15 cellular contexts compared by ENCODE assay signal in the genomic region with DNA sequence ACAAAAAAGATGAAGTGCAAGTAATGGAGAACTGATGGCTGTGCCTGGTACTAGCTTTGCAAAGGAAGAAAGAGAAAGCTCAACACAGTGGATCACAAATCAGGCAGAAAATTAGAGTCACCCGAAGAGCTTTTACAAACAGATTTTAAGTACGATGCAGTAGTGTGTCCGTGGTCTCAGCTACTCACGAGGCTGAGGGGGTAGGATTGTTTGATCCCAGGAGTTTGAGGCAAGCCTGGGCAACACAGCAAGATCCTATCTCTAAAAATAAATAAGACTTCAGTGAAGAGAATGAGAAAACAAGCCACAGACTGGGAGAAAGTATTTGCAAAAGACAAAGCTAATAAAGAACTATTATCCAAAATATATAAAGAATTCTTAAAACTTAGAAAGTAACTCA. TPM values are rescaled to one million over a fixed set of nuclear protein-coding genes. Genes with fewer than 3 reads are reported as not detected.
DNase-seq lines count a peak whose midpoint lies in the region; ATAC-seq and TF ChIP-seq lines count a peak whose summit lies in the region.
"Had no signal": no experiment of that assay in that cellular context is flagged by ENCODE, and none has a peak within 500 bp of the region (broad histone marks: within the 10 kb centered on the region; RNA-seq: fewer than 3 reads in every experiment).

No MANE protein-coding gene starts in this region.

- no peak for DNase-seq in activated naive CD4-positive, alpha-beta T cell treated with anti-CD3 and anti-CD28 coated beads for 36 hours
- DNase-seq in activated naive CD4-positive, alpha-beta T cell treated with anti-CD3 and anti-CD28 coated beads, Interleukin-2, amount 10 ng/mL, durations not matched to agents 7 days and 5 days: no peak
- no peak for DNase-seq in CD8-positive, alpha-beta T cell
- no peak for DNase-seq in central memory CD8-positive, alpha-beta T cell (ENCODE audit: low spot score in 2 of 2)
- DNase-seq in nephron progenitor cell (no peak), D341Med (ENCODE audit: low spot score) (no peak), RKO (ENCODE audit: low spot score) (no peak), Karpas-422 (no peak)
- DNase-seq: BE2C; Calu3; CD4-positive, alpha-beta memory T cell; NCI-H1417 treated with DMSO at 0.1 percent for 48 hours; NCI-H187 treated with DMSO at 0.1 percent for 48 hours; NCI-H226; NCI-H524 had no signal

- intact Hi-C loops in activated naive CD4-positive, alpha-beta T cell treated with anti-CD3 and anti-CD28 coated beads for 36 hours (cut with micrococcal nuclease): no loop called here
- intact Hi-C loops in CD8-positive, alpha-beta T cell (cut with DNase I, micrococcal nuclease): no loop called here

- peak overlapping the region; percentile 16 for H3K27ac Mint-ChIP-seq in activated naive CD4-positive, alpha-beta T cell treated with anti-CD3 and anti-CD28 coated beads for 36 hours
- no peak overlapping the region for H3K27ac Mint-ChIP-seq in activated naive CD4-positive, alpha-beta T cell treated with anti-CD3 and anti-CD28 coated beads, Interleukin-2, amount 10 ng/mL, durations not matched to agents 7 days and 5 days
- peak overlapping the region; percentile 23 for H3K27ac Mint-ChIP-seq in CD8-positive, alpha-beta T cell
- peak overlapping the region; percentile 86 for H3K27ac Mint-ChIP-seq in central memory CD8-positive, alpha-beta T cell (ENCODE audit: low read depth)
- peak overlapping the region; percentile 14 for H3K27ac Mint-ChIP-seq in nephron progenitor cell

- peaks cover 7% of the 10 kb centered on the region for H3K4me1 ChIP-seq in CD8-positive, alpha-beta T cell (ENCODE audit: insufficient read depth, low read length)
- H3K4me1 ChIP-seq in Karpas-422 (ENCODE audit: low read length): peaks cover 3% of the 10 kb centered on the region; the same call in 1 of the 2 replicates
- H3K4me1 ChIP-seq: BE2C had no signal

- H3K4me3 ChIP-seq in CD8-positive, alpha-beta T cell (ENCODE audit: low read depth, low read length): no peak overlapping the region
- no peak overlapping the region for H3K4me3 ChIP-seq in Karpas-422 (ENCODE audit: low read length)

- H3K4me2 ChIP-seq in Karpas-422 (ENCODE audit: low read depth, low read length, poor library complexity, severe bottlenecking): no peak overlapping the region

- no peaks in the 10 kb centered on the region for H3K9me3 Mint-ChIP-seq in activated naive CD4-positive, alpha-beta T cell treated with anti-CD3 and anti-CD28 coated beads for 36 hours
- H3K9me3 Mint-ChIP-seq in activated naive CD4-positive, alpha-beta T cell treated with anti-CD3 and anti-CD28 coated beads, Interleukin-2, amount 10 ng/mL, durations not matched to agents 7 days and 5 days: no peaks in the 10 kb centered on the region
- H3K9me3 Mint-ChIP-seq in CD8-positive, alpha-beta T cell: no peaks in the 10 kb centered on the region
- no peaks in the 10 kb centered on the region for H3K9me3 Mint-ChIP-seq in central memory CD8-positive, alpha-beta T cell
- H3K9me3 Mint-ChIP-seq in nephron progenitor cell: peaks cover 17% of the 10 kb centered on the region

- no peak overlapping the region for H3K27ac ChIP-seq in CD8-positive, alpha-beta T cell (ENCODE audit: low read depth, low read length)
- no peak overlapping the region for H3K27ac ChIP-seq in Karpas-422 (ENCODE audit: low read length)

- H3K9me2 ChIP-seq in Karpas-422 (replicated peaks; ENCODE audit: insufficient read depth, low read length): no peaks in the 10 kb centered on the region

- POLR2A ChIA-PET in CD8-positive, alpha-beta T cell (lab: Charles Lee): no interaction called here

- H4K20me1 ChIP-seq in Karpas-422 (ENCODE audit: insufficient read depth, low read depth, low read length): 0 out of 2 replicates have a peak, but pooled peaks cover 4% of the 10 kb centered on the region

- peaks cover 32% of the 10 kb centered on the region for H3K36me3 Mint-ChIP-seq in activated naive CD4-positive, alpha-beta T cell treated with anti-CD3 and anti-CD28 coated beads for 36 hours (ENCODE audit: low read depth)
- H3K36me3 Mint-ChIP-seq in activated naive CD4-positive, alpha-beta T cell treated with anti-CD3 and anti-CD28 coated beads, Interleukin-2, amount 10 ng/mL, durations not matched to agents 7 days and 5 days: peaks cover 42% of the 10 kb centered on the region
- H3K36me3 Mint-ChIP-seq in CD8-positive, alpha-beta T cell: peaks cover 57% of the 10 kb centered on the region
- peaks cover 30% of the 10 kb centered on the region for H3K36me3 Mint-ChIP-seq in central memory CD8-positive, alpha-beta T cell (ENCODE audit: insufficient read depth)
- H3K36me3 Mint-ChIP-seq in nephron progenitor cell (ENCODE audit: low read depth): peaks cover 69% of the 10 kb centered on the region

- H2AFZ ChIP-seq in Karpas-422 (ENCODE audit: low read length): no peak overlapping the region

- no peak for TF ChIP-seq CTCF in CD8-positive, alpha-beta T cell (IDR thresholded peaks at IDR 0.05)
- no peak for TF ChIP-seq CTCF in nephron progenitor cell (IDR thresholded peaks at IDR 0.05)

- CTCF ChIA-PET in activated naive CD4-positive, alpha-beta T cell treated with anti-CD3 and anti-CD28 coated beads for 36 hours (lab: Charles Lee): interaction anchor here (0.8 kb wide), 1 partner anchor 27 kb away, joined by 3 read pairs; no protein-coding TSS in a partner anchor
- CTCF ChIA-PET in activated naive CD4-positive, alpha-beta T cell treated with anti-CD3 and anti-CD28 coated beads, Interleukin-2, amount 10 ng/mL, durations not matched to agents 7 days and 5 days (lab: Charles Lee): no interaction called here
- CTCF ChIA-PET in CD8-positive, alpha-beta T cell (lab: Charles Lee): no interaction called here

- no peak for ATAC-seq in CD8-positive, alpha-beta T cell
- no peak for ATAC-seq in central memory CD8-positive, alpha-beta T cell (replicated peaks; ENCODE audit: extremely low read depth, poor library complexity, severe bottlenecking)

- peaks cover 4% of the 10 kb centered on the region for H3K36me3 ChIP-seq in CD8-positive, alpha-beta T cell (ENCODE audit: insufficient read depth, low read length)
- H3K36me3 ChIP-seq in Karpas-422 (ENCODE audit: insufficient read depth, low read length): peaks cover 45% of the 10 kb centered on the region

- no peaks in the 10 kb centered on the region for H3K27me3 Mint-ChIP-seq in activated naive CD4-positive, alpha-beta T cell treated with anti-CD3 and anti-CD28 coated beads for 36 hours (ENCODE audit: low read depth)
- no peaks in the 10 kb centered on the region for H3K27me3 Mint-ChIP-seq in activated naive CD4-positive, alpha-beta T cell treated with anti-CD3 and anti-CD28 coated beads, Interleukin-2, amount 10 ng/mL, durations not matched to agents 7 days and 5 days
- no peaks in the 10 kb centered on the region for H3K27me3 Mint-ChIP-seq in CD8-positive, alpha-beta T cell (ENCODE audit: low read depth)
- no peaks in the 10 kb centered on the region for H3K27me3 Mint-ChIP-seq in central memory CD8-positive, alpha-beta T cell
- no peaks in the 10 kb centered on the region for H3K27me3 Mint-ChIP-seq in nephron progenitor cell (ENCODE audit: low read depth, poor library complexity)
- H3K27me3 Mint-ChIP-seq: CD4-positive, alpha-beta memory T cell had no signal

- H3K27me3 ChIP-seq in CD8-positive, alpha-beta T cell (ENCODE audit: insufficient read depth, low read length): no peaks in the 10 kb centered on the region
- no peaks in the 10 kb centered on the region for H3K27me3 ChIP-seq in Karpas-422 (ENCODE audit: low read length)
- H3K27me3 ChIP-seq: BE2C had no signal

- peaks cover 34% of the 10 kb centered on the region for H3K4me1 Mint-ChIP-seq in activated naive CD4-positive, alpha-beta T cell treated with anti-CD3 and anti-CD28 coated beads for 36 hours (ENCODE audit: low read depth)
- H3K4me1 Mint-ChIP-seq in activated naive CD4-positive, alpha-beta T cell treated with anti-CD3 and anti-CD28 coated beads, Interleukin-2, amount 10 ng/mL, durations not matched to agents 7 days and 5 days: peaks cover 6% of the 10 kb centered on the region
- peaks cover 66% of the 10 kb centered on the region for H3K4me1 Mint-ChIP-seq in CD8-positive, alpha-beta T cell (ENCODE audit: low read depth)
- peaks cover 53% of the 10 kb centered on the region for H3K4me1 Mint-ChIP-seq in central memory CD8-positive, alpha-beta T cell
- peaks cover 6% of the 10 kb centered on the region for H3K4me1 Mint-ChIP-seq in nephron progenitor cell

- no peak overlapping the region for H3K9ac ChIP-seq in Karpas-422 (ENCODE audit: low read length)

- H3K4me3 Mint-ChIP-seq in activated naive CD4-positive, alpha-beta T cell treated with anti-CD3 and anti-CD28 coated beads for 36 hours: no peak overlapping the region
- H3K4me3 Mint-ChIP-seq in activated naive CD4-positive, alpha-beta T cell treated with anti-CD3 and anti-CD28 coated beads, Interleukin-2, amount 10 ng/mL, durations not matched to agents 7 days and 5 days: no peak overlapping the region
- H3K4me3 Mint-ChIP-seq in CD8-positive, alpha-beta T cell: no peak overlapping the region
- no peak overlapping the region for H3K4me3 Mint-ChIP-seq in central memory CD8-positive, alpha-beta T cell
- no peak overlapping the region for H3K4me3 Mint-ChIP-seq in nephron progenitor cell

- H3K9me3 ChIP-seq in CD8-positive, alpha-beta T cell (ENCODE audit: low read length): no peaks in the 10 kb centered on the region
- no peaks in the 10 kb centered on the region for H3K9me3 ChIP-seq in Karpas-422 (ENCODE audit: low read length)
- H3K9me3 ChIP-seq: BE2C had no signal

- H3K79me2 ChIP-seq in Karpas-422 (ENCODE audit: low read length): peaks cover 96% of the 10 kb centered on the region

RNA-seq across cellular contexts. Expression of a gene that starts 46.4 kb away (rescaled TPM):
- total RNA-seq in activated naive CD4-positive, alpha-beta T cell treated with anti-CD3 and anti-CD28 coated beads for 36 hours: 10 to 100 TPM; 61.7 to 66.0 TPM
- total RNA-seq in CD8-positive, alpha-beta T cell: 100 to 1,000 TPM; 119 to 121 TPM
- total RNA-seq in Karpas-422 (2014; rRNA removed; shearing (Covaris generic); ENCODE audit: low replicate concordance): 74.5 and 132 TPM in 2 replicates
